Comparison of ENCODE assay signal across 18 cellular contexts in the genomic region with DNA sequence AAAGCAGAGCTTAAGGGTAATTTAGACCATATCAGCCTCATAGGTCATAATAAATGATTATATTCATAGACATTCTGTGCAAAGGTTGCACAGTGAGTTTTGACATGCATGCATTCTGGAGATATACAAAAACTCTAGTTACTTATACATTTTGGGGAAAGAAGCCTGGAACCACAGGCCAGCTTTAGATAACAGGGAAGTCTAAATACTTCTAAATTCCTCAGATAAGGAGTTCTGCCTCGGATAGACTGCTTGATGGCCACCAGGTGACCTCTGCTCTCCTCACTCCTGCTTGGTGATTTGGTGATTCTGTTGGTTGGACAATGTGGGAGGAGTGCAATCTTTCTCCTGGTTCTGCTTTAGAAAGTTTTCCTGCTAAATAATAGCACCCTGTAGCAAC.
"Had no signal": no experiment of that assay in that cellular context is flagged by ENCODE, and none has a peak within 500 bp of the region (broad histone marks: within the 10 kb centered on the region; RNA-seq: fewer than 3 reads in every experiment).

No MANE protein-coding gene starts in this region.

- H3K9ac ChIP-seq: SK-N-SH had no signal

- H3K9me3 ChIP-seq: psoas muscle, SK-N-SH, upper lobe of right lung had no signal

- H3K36me3 ChIP-seq: left ventricle myocardium inferior, right atrium auricular region, upper lobe of right lung had no signal

- H3K4me3 Mint-ChIP-seq: activated naive CD8-positive, alpha-beta T cell treated with anti-CD3 and anti-CD28 coated beads, Interleukin-2, amount 10 ng/mL, durations not matched to agents 7 days and 5 days; natural killer cell had no signal

- DNase-seq: activated CD4-positive, alpha-beta T cell treated with anti-CD3 and anti-CD28 coated beads for 1 hour; activated CD4-positive, alpha-beta T cell treated with anti-CD3 and anti-CD28 coated beads, Interleukin-2, amount 50 U/mL, for 1 hour; activated naive CD4-positive, alpha-beta T cell; activated naive CD8-positive, alpha-beta T cell treated with anti-CD3 and anti-CD28 coated beads, Interleukin-2, amount 10 ng/mL, durations not matched to agents 7 days and 5 days; activated T-cell treated with anti-CD3 and anti-CD28 coated beads for 4 hours; amygdala; foreskin melanocyte; glutamatergic neuron; hypothalamus; left ventricle myocardium inferior; midbrain; natural killer cell; psoas muscle; SK-N-SH; stimulated activated CD4-positive, alpha-beta T cell treated with anti-CD3 and anti-CD28 coated beads, Interleukin-4, amount 100 ng/mL, for 24 hours; stimulated activated naive CD8-positive, alpha-beta T cell treated with anti-CD3 and anti-CD28 coated beads, Interleukin-15, Interleukin-2, amounts not matched to agents 100 U/mL and 50 U/mL, for 24 hours; upper lobe of right lung had no signal

- H3K36me3 Mint-ChIP-seq: natural killer cell had no signal

- H3K27ac ChIP-seq: left ventricle myocardium inferior, psoas muscle, right atrium auricular region, upper lobe of right lung had no signal

- ATAC-seq: natural killer cell; psoas muscle; stimulated activated naive CD8-positive, alpha-beta T cell treated with anti-CD3 and anti-CD28 coated beads, Interleukin-15, Interleukin-2, amounts not matched to agents 100 U/mL and 50 U/mL, for 24 hours; upper lobe of right lung had no signal

- H3K4me3 ChIP-seq: left ventricle myocardium inferior, psoas muscle, right atrium auricular region, upper lobe of right lung had no signal

- H3K27me3 ChIP-seq: right atrium auricular region, upper lobe of right lung had no signal

- H3K9me3 Mint-ChIP-seq: natural killer cell had no signal

- H3K4me2 ChIP-seq: SK-N-SH had no signal
